ENCODE assay signal across 15 cellular contexts in genomic region chr9:113267911-113268563, GRCh38. TPM values are rescaled to one million over a fixed set of nuclear protein-coding genes. Genes with fewer than 3 reads are reported as not detected.
"Had no signal": no experiment of that assay in that cellular context is flagged by ENCODE, and none has a peak within 500 bp of the region (broad histone marks: within the 10 kb centered on the region; RNA-seq: fewer than 3 reads in every experiment).

No MANE protein-coding gene starts in this region.

- H3K27ac ChIP-seq: gastroesophageal sphincter, lower lobe of right lung, parathyroid adenoma had no signal

- H3K4me1 ChIP-seq: gastroesophageal sphincter, lower lobe of right lung, parathyroid adenoma had no signal

- DNase-seq: activated CD4-positive, alpha-beta T cell treated with anti-CD3 and anti-CD28 coated beads for 4 hours; activated gamma-delta T cell; dermis blood vessel endothelial cell; effector memory CD8-positive, alpha-beta T cell; left cardiac atrium; lower lobe of right lung; stimulated activated CD4-positive, alpha-beta T cell treated with anti-CD3 and anti-CD28 coated beads, Interleukin-1b, Interleukin-23, amount 100 ng/mL, for 48 hours; substantia nigra; trophoblast cell had no signal

- H3K9me3 Mint-ChIP-seq: effector memory CD8-positive, alpha-beta T cell; mesothelial cell of epicardium had no signal

- H3K27me3 ChIP-seq: gastroesophageal sphincter had no signal

- H3K4me3 ChIP-seq: gastroesophageal sphincter, lower lobe of right lung had no signal

- H3K9me3 ChIP-seq: gastroesophageal sphincter, lower lobe of right lung had no signal

- ATAC-seq: effector memory CD8-positive, alpha-beta T cell; gastroesophageal sphincter; left cardiac atrium; lower lobe of right lung had no signal

- H3K27ac Mint-ChIP-seq: mesothelial cell of epicardium had no signal

RNA-seq across cellular contexts. Expression of gene RNF183, which starts 35.1 kb away (rescaled TPM):
- total RNA-seq: activated CD8-positive, alpha-beta memory T cell treated with anti-CD3 and anti-CD28 coated beads for 36 hours; chondrocyte; dermis blood vessel endothelial cell; left cardiac atrium; lower lobe of right lung; myocyte had no signal
